In genomic region chr20:38412877-38413577, GRCh38 we compare ENCODE assay signal across 28 cellular contexts. TPM values are rescaled to one million over a fixed set of nuclear protein-coding genes. Genes with fewer than 3 reads are reported as not detected.
DNase-seq lines count a peak whose midpoint lies in the region; ATAC-seq and TF ChIP-seq lines count a peak whose summit lies in the region.
"Had no signal": no experiment of that assay in that cellular context is flagged by ENCODE, and none has a peak within 500 bp of the region (broad histone marks: within the 10 kb centered on the region; RNA-seq: fewer than 3 reads in every experiment).

No MANE protein-coding gene starts in this region.

- H3K36me3 Mint-ChIP-seq in HFFc6 (ENCODE audit: low read depth) (peaks cover 23% of the 10 kb centered on the region), neural progenitor cell (peaks cover 37% of the 10 kb centered on the region)

- no peak for TF ChIP-seq CTCF in HFFc6 (IDR thresholded peaks at IDR 0.05)
- TF ChIP-seq CTCF in neural progenitor cell (IDR thresholded peaks at IDR 0.05), result no peak

- no peak overlapping the region for H3K4me2 ChIP-seq in neural progenitor cell
- H3K4me2 ChIP-seq: KMS-11 had no signal

- H3K27ac Mint-ChIP-seq in HFFc6, result no peak overlapping the region
- no peak overlapping the region for H3K27ac Mint-ChIP-seq in neural progenitor cell
- H3K27ac Mint-ChIP-seq: stimulated activated naive B cell treated with anti-CD40 and anti-IgM and Interleukin-4, amounts not matched to agents 10 μg/mL and 1 μg/mL and 100 μg/mL, for 72 hours; T-helper 1 cell treated with Interleukin-12 subunit alpha and Interleukin-12 subunit beta and Interleukin-4 antibody, amounts not matched to agents 30 μg/mL and 1 μg/mL, for 36 hours had no signal

- no peak overlapping the region for H3K4me3 ChIP-seq in neural progenitor cell
- H3K4me3 ChIP-seq: body of pancreas, heart left ventricle, right lobe of liver, thoracic aorta, uterus had no signal

- H2AFZ ChIP-seq in neural progenitor cell (replicated peaks), result no peak overlapping the region
- H2AFZ ChIP-seq: parathyroid adenoma had no signal

- H3K9me3 Mint-ChIP-seq in HFFc6 (no peaks in the 10 kb centered on the region), neural progenitor cell (peaks cover under 1% of the 10 kb centered on the region)
- H3K9me3 Mint-ChIP-seq: CD8-positive, alpha-beta memory T cell; stimulated activated naive B cell treated with anti-CD40 and anti-IgM and Interleukin-4, amounts not matched to agents 10 μg/mL and 1 μg/mL and 100 μg/mL, for 72 hours; T-helper 1 cell treated with Interleukin-12 subunit alpha and Interleukin-12 subunit beta and Interleukin-4 antibody, amounts not matched to agents 30 μg/mL and 1 μg/mL, for 36 hours had no signal

- no peak for ATAC-seq in GM21576 (IDR thresholded peaks at IDR 0.05; ENCODE audit: unreplicated experiment)
- ATAC-seq: body of pancreas; right lobe of liver; stimulated activated naive B cell treated with anti-CD40 and anti-IgM and Interleukin-4, amounts not matched to agents 10 μg/mL and 1 μg/mL and 100 μg/mL, for 72 hours had no signal

- no peaks in the 10 kb centered on the region for H4K20me1 ChIP-seq in neural progenitor cell (ENCODE audit: low read depth)

- H3K4me1 ChIP-seq in neural progenitor cell, result no peaks in the 10 kb centered on the region
- H3K4me1 ChIP-seq: BE2C, body of pancreas, parathyroid adenoma, right lobe of liver, uterus had no signal

- H3F3A ChIP-seq in neural progenitor cell (ENCODE audit: low read depth), result peaks cover 18% of the 10 kb centered on the region

- no peaks in the 10 kb centered on the region for H3K9me3 ChIP-seq in neural progenitor cell (ENCODE audit: low read depth)
- H3K9me3 ChIP-seq: BE2C, body of pancreas, heart left ventricle, right lobe of liver, thoracic aorta, uterus had no signal

- H3K27me3 Mint-ChIP-seq in HFFc6 (ENCODE audit: insufficient read depth), result no peaks in the 10 kb centered on the region
- H3K27me3 Mint-ChIP-seq in neural progenitor cell (ENCODE audit: insufficient read depth, low read depth), result peaks cover 3% of the 10 kb centered on the region
- H3K27me3 Mint-ChIP-seq: stimulated activated naive B cell treated with anti-CD40 and anti-IgM and Interleukin-4, amounts not matched to agents 10 μg/mL and 1 μg/mL and 100 μg/mL, for 72 hours had no signal

- H3K4me1 Mint-ChIP-seq in HFFc6 (ENCODE audit: low read depth) (peaks cover 6% of the 10 kb centered on the region; the same call in 1 of the 2 replicates), neural progenitor cell (no peaks in the 10 kb centered on the region)
- H3K4me1 Mint-ChIP-seq: CD8-positive, alpha-beta memory T cell; neural crest cell; stimulated activated naive B cell treated with anti-CD40 and anti-IgM and Interleukin-4, amounts not matched to agents 10 μg/mL and 1 μg/mL and 100 μg/mL, for 72 hours had no signal

- no peak overlapping the region for H3K4me3 Mint-ChIP-seq in HFFc6
- no peak overlapping the region for H3K4me3 Mint-ChIP-seq in neural progenitor cell
- H3K4me3 Mint-ChIP-seq: CD8-positive, alpha-beta memory T cell; neural crest cell; stimulated activated naive B cell treated with anti-CD40 and anti-IgM and Interleukin-4, amounts not matched to agents 10 μg/mL and 1 μg/mL and 100 μg/mL, for 72 hours; T-helper 1 cell treated with Interleukin-12 subunit alpha and Interleukin-12 subunit beta and Interleukin-4 antibody, amounts not matched to agents 30 μg/mL and 1 μg/mL, for 36 hours had no signal

- H3K27ac ChIP-seq in neural progenitor cell, result no peak overlapping the region
- H3K27ac ChIP-seq: body of pancreas, heart left ventricle, KMS-11, parathyroid adenoma, right lobe of liver, thoracic aorta, uterus had no signal

- no peaks in the 10 kb centered on the region for H3K36me3 ChIP-seq in neural progenitor cell
- H3K36me3 ChIP-seq: uterus had no signal

- no peaks in the 10 kb centered on the region for H3K27me3 ChIP-seq in neural progenitor cell
- H3K27me3 ChIP-seq: BE2C, body of pancreas, heart left ventricle, right lobe of liver, uterus had no signal

- H3K79me2 ChIP-seq in neural progenitor cell (ENCODE audit: low read depth), result no peaks in the 10 kb centered on the region
- H3K79me2 ChIP-seq: parathyroid adenoma had no signal

- no peak overlapping the region for H3K9ac ChIP-seq in neural progenitor cell
- H3K9ac ChIP-seq: KMS-11, parathyroid adenoma had no signal

- peak; percentile 30 for DNase-seq in AG08395 (ENCODE audit: low spot score)
- DNase-seq in HFFc6, result peak; percentile 21
- peak; percentile 44 for DNase-seq in fibroblast of gingiva (ENCODE audit: low read depth)
- DNase-seq in putamen (ENCODE audit: low spot score), result peak; percentile 45
- no peak for DNase-seq in activated CD4-positive, alpha-beta T cell treated with anti-CD3 and anti-CD28 coated beads, Interleukin-2, amount 50 U/mL, for 4 hours
- DNase-seq in NCI-H226, result no peak
- no peak for DNase-seq in neural progenitor cell (ENCODE audit: low spot score)
- DNase-seq: activated naive CD4-positive, alpha-beta T cell; activated T-cell treated with anti-CD3 and anti-CD28 coated beads, Interleukin-2, amount 50 U/mL, for 1 hour; BE2C; body of pancreas; CD8-positive, alpha-beta memory T cell; cerebellar nuclear complex; heart left ventricle; mammary epithelial cell; MM.1S; NCI-H2029 treated with DMSO at 0.1 percent for 48 hours; NCI-H2227 treated with DMSO at 0.1 percent for 48 hours; right lobe of liver; stimulated activated CD4-positive, alpha-beta T cell treated with anti-CD3 and anti-CD28 coated beads, Interleukin-4, amount 100 ng/mL, for 4 hours; stimulated activated naive B cell treated with anti-CD40 and anti-IgM and Interleukin-4, amounts not matched to agents 10 μg/mL and 1 μg/mL and 100 μg/mL, for 72 hours; uterus had no signal

RNA-seq across cellular contexts. Expression of gene SNHG17, which starts 22.1 kb away (rescaled TPM):
- total RNA-seq in HFFc6 (2021; fragmentation: NEBNext Ultra II Directional; extraction: Animal tissue kit (Norgen Biotek cat#: 25700)), result 10 to 100 TPM; 29.6 to 45.4 (median 32.0) TPM
- 8.0 and 12.8 TPM in 2 replicates for total RNA-seq in neural progenitor cell (ENCODE audit: low replicate concordance)

RNA-seq across cellular contexts. Expression of gene RALGAPB, which starts 59.6 kb away (rescaled TPM):
- total RNA-seq in HFFc6 (2021; fragmentation: NEBNext Ultra II Directional; extraction: Animal tissue kit (Norgen Biotek cat#: 25700)), result 10 to 100 TPM; 23.4 to 29.5 (median 26.7) TPM
- 27.3 and 39.1 TPM in 2 replicates for total RNA-seq in neural progenitor cell (ENCODE audit: low replicate concordance)

Comparison
In these comparisons a context has a peak if more than half of its experiments do, and no peak if none do; other contexts are left out.
1. DNase-seq: peak in AG08395 (single experiment), HFFc6 (single experiment), fibroblast of gingiva (single experiment) and putamen (single experiment); none in activated CD4-positive, alpha-beta T cell treated with anti-CD3 and anti-CD28 coated beads, Interleukin-2, amount 50 U/mL, for 4 hours (0 of 2), NCI-H226 (single experiment) and neural progenitor cell (single experiment).